8 cellular contexts compared by ENCODE assay signal in genomic region chr19:6279620-6279930, GRCh38. TPM values are rescaled to one million over a fixed set of nuclear protein-coding genes. Genes with fewer than 3 reads are reported as not detected.
A peak's percentile ranks its signal among the peaks of the same experiment; 100 is the strongest.
DNase-seq lines count a peak whose midpoint lies in the region; ATAC-seq, FAIRE-seq and TF ChIP-seq lines count a peak whose summit lies in the region.

No MANE protein-coding gene starts in this region.

- H3K27me3 ChIP-seq in endothelial cell of umbilical vein (ENCODE audit: control insufficient read depth in 2 of 2, insufficient read depth in 2 of 2, low read length in 2 of 2) (no peaks in the 10 kb centered on the region), psoas muscle (ENCODE audit: insufficient read depth in 3 of 3, low read length in 2 of 3) (no peaks in the 10 kb centered on the region)

- peak overlapping the region; percentile 54 for H3K4me3 Mint-ChIP-seq in activated naive CD4-positive, alpha-beta T cell treated with anti-CD3 and anti-CD28 coated beads for 36 hours
- peak overlapping the region; percentile 37 to 78 (median 72) for H3K4me3 Mint-ChIP-seq in IgD-negative memory B cell
- H3K4me3 Mint-ChIP-seq in nephron progenitor cell = no peak overlapping the region

- peaks cover 47% of the 10 kb centered on the region for H3K79me2 ChIP-seq in endothelial cell of umbilical vein (ENCODE audit: control insufficient read depth, insufficient read depth, low read length)

- BruUV-seq in endothelial cell of umbilical vein (replicated peaks; lab: Mats Ljungman, UMichigan) = no TSS peak

- H3K36me3 Mint-ChIP-seq in activated naive CD4-positive, alpha-beta T cell treated with anti-CD3 and anti-CD28 coated beads for 36 hours (ENCODE audit: low read depth) = peaks cover 6% of the 10 kb centered on the region
- H3K36me3 Mint-ChIP-seq in IgD-negative memory B cell = no peaks in the 10 kb centered on the region
- no peaks in the 10 kb centered on the region for H3K36me3 Mint-ChIP-seq in nephron progenitor cell (ENCODE audit: low read depth)

- H3K27me3 Mint-ChIP-seq in activated naive CD4-positive, alpha-beta T cell treated with anti-CD3 and anti-CD28 coated beads for 36 hours (ENCODE audit: low read depth) = no peaks in the 10 kb centered on the region
- H3K27me3 Mint-ChIP-seq in IgD-negative memory B cell (no peaks in the 10 kb centered on the region), nephron progenitor cell (ENCODE audit: low read depth, poor library complexity) (peaks cover 18% of the 10 kb centered on the region)

- H3K4me3 ChIP-seq in endothelial cell of umbilical vein (replicated peaks in 1 of 3; ENCODE audit: insufficient read depth in 1 of 3, low read depth in 1 of 3, low read length in 3 of 3) (peak overlapping the region; percentile 70 to 90 (median 82)), psoas muscle (peak overlapping the region; percentile 93)

- CTCF ChIA-PET in activated naive CD4-positive, alpha-beta T cell treated with anti-CD3 and anti-CD28 coated beads for 36 hours (lab: Charles Lee) = no interaction called here
- CTCF ChIA-PET in endothelial cell of umbilical vein (lab: Charles Lee) = interaction anchor here (1.2 to 1.4 kb wide), 3 partner anchors 36 to 61 kb away, joined by 3 to 12 read pairs (median 4); no protein-coding TSS in a partner anchor

- TF ChIP-seq CTCF in endothelial cell of umbilical vein (IDR thresholded peaks at IDR 0.05; ENCODE audit: extremely low read depth in 1 of 2, insufficient read depth in 1 of 2, low read depth in 1 of 2, low read length in 2 of 2) = no peak
- TF ChIP-seq CTCF in psoas muscle (IDR thresholded peaks at IDR 0.05) = no peak
- no peak for TF ChIP-seq CTCF in nephron progenitor cell (IDR thresholded peaks at IDR 0.05)

- ATAC-seq in psoas muscle = no peak

- no peak for TF ChIP-seq POLR2A in endothelial cell of umbilical vein (IDR thresholded peaks at IDR 0.05; ENCODE audit: low read depth, low read length)

- no peak for FAIRE-seq in endothelial cell of umbilical vein (lab: Jason Lieb, UNC)

- no peaks in the 10 kb centered on the region for H3K36me3 ChIP-seq in endothelial cell of umbilical vein (ENCODE audit: control insufficient read depth in 2 of 2, extremely low read depth in 1 of 2, insufficient read depth in 2 of 2, low read length in 2 of 2)
- H3K36me3 ChIP-seq in psoas muscle (ENCODE audit: insufficient read depth in 1 of 2, low read depth in 1 of 2) = no peaks in the 10 kb centered on the region

- H3K4me1 ChIP-seq in endothelial cell of umbilical vein (ENCODE audit: control insufficient read depth, extremely low read depth, insufficient read depth, low read length) (peaks cover 43% of the 10 kb centered on the region), psoas muscle (peaks cover 40% of the 10 kb centered on the region)

- H3K27ac Mint-ChIP-seq in activated naive CD4-positive, alpha-beta T cell treated with anti-CD3 and anti-CD28 coated beads for 36 hours = no peak overlapping the region
- H3K27ac Mint-ChIP-seq in IgD-negative memory B cell (no peak overlapping the region), nephron progenitor cell (no peak overlapping the region)

- POLR2A ChIA-PET in endothelial cell of umbilical vein (lab: Charles Lee) = interaction anchor here (1.3 kb wide), 1 partner anchor 13 kb away, joined by 3 read pairs; no protein-coding TSS in a partner anchor

- no peaks in the 10 kb centered on the region for H3K9me3 Mint-ChIP-seq in activated naive CD4-positive, alpha-beta T cell treated with anti-CD3 and anti-CD28 coated beads for 36 hours
- H3K9me3 Mint-ChIP-seq in IgD-negative memory B cell = no peaks in the 10 kb centered on the region
- peaks cover 22% of the 10 kb centered on the region for H3K9me3 Mint-ChIP-seq in nephron progenitor cell

- peak overlapping the region; percentile 91 for H3K9ac ChIP-seq in endothelial cell of umbilical vein (replicated peaks; ENCODE audit: extremely low read depth, insufficient read depth, low read length)

- H3K9me3 ChIP-seq in endothelial cell of umbilical vein (replicated peaks; ENCODE audit: control insufficient read depth, insufficient read depth, low read length) (no peaks in the 10 kb centered on the region), psoas muscle (no peaks in the 10 kb centered on the region)

- intact Hi-C loops in activated naive CD4-positive, alpha-beta T cell treated with anti-CD3 and anti-CD28 coated beads for 36 hours (cut with micrococcal nuclease) = loop anchor here (10.0 kb wide), 1 partner anchor 225 kb away; the partner anchor contains the start of gene TUBB4A
- intact Hi-C loops in endothelial cell of umbilical vein (cut with micrococcal nuclease) = no loop called here
- intact Hi-C loops in psoas muscle (cut with DNase I) = loop anchor here (10.0 kb wide), 2 partner anchors 55 to 305 kb away; partner anchors contain the start of gene RANBP3 (in 1 of the 2)

- H3K9me1 ChIP-seq in endothelial cell of umbilical vein (replicated peaks; ENCODE audit: control insufficient read depth, extremely low read depth, insufficient read depth, low read length) = no peaks in the 10 kb centered on the region

- no peaks in the 10 kb centered on the region for H4K20me1 ChIP-seq in endothelial cell of umbilical vein (replicated peaks; ENCODE audit: control insufficient read depth, extremely low read depth, insufficient read depth, low read length)

- dilution Hi-C loops in endothelial cell of umbilical vein (cut with MboI; ENCODE audit: extremely low pct_ligation_motif_present, low sequenced_read_pairs) = loop anchor here (10.0 kb wide), 1 partner anchor 55 kb away; no protein-coding TSS in a partner anchor

- H3K4me2 ChIP-seq in endothelial cell of umbilical vein (ENCODE audit: insufficient read depth, low read length) = peak overlapping the region; percentile 71

- no peak overlapping the region for H2AFZ ChIP-seq in endothelial cell of umbilical vein (ENCODE audit: low read depth, low read length)

- 0 to 1% (median 0%) methylated on average over 11 to 54 of the region's 59 CpGs for WGBS in psoas muscle, 3 donors

- peaks cover 33% of the 10 kb centered on the region for H3K4me1 Mint-ChIP-seq in activated naive CD4-positive, alpha-beta T cell treated with anti-CD3 and anti-CD28 coated beads for 36 hours (ENCODE audit: low read depth)
- H3K4me1 Mint-ChIP-seq in IgD-negative memory B cell (peaks cover 18 to 32% (median 26%) of the 10 kb centered on the region in 3 donors), nephron progenitor cell (peaks cover 45% of the 10 kb centered on the region)

- peak overlapping the region; percentile 73 for H3K27ac ChIP-seq in endothelial cell of umbilical vein (ENCODE audit: insufficient read depth, low read depth, low read length)
- peak overlapping the region; percentile 86 for H3K27ac ChIP-seq in psoas muscle

- no peak for DNase-seq in activated naive CD4-positive, alpha-beta T cell treated with anti-CD3 and anti-CD28 coated beads for 36 hours
- no peak for DNase-seq in activated naive CD4-positive, alpha-beta T cell (lab: John Stamatoyannopoulos, UW)
- DNase-seq in endothelial cell of umbilical vein (ENCODE audit: low read depth, low spot score) = no peak
- no peak for DNase-seq in psoas muscle
- no peak for DNase-seq in nephron progenitor cell
- DNase-seq in NCI-H187 (lab: John Stamatoyannopoulos, UW) = no peak
- DNase-seq in kidney tubule cell (ENCODE audit: low spot score) = no peak

TF ChIP-seq in endothelial cell of umbilical vein, 7 proteins besides CTCF, POLR2A, EP300 and RAD21:
- no peak for TF ChIP-seq JUN (IDR thresholded peaks at IDR 0.05; ENCODE audit: borderline replicate concordance, insufficient read depth, insufficient read length, low read depth)
- no peak for TF ChIP-seq GATA2 (IDR thresholded peaks at IDR 0.05; ENCODE audit: insufficient read depth, insufficient read length, low read depth, low read length)
- TF ChIP-seq POLR2AphosphoS5 (IDR thresholded peaks at IDR 0.05; ENCODE audit: insufficient read depth, low read depth, low read length) = no peak
- TF ChIP-seq, protein P1, sequence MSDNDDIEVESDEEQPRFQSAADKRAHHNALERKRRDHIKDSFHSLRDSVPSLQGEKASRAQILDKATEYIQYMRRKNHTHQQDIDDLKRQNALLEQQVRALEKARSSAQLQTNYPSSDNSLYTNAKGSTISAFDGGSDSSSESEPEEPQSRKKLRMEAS (IDR thresholded peaks at IDR 0.05; ENCODE audit: insufficient read depth, insufficient read length) = no peak
- no peak for TF ChIP-seq MYC (IDR thresholded peaks at IDR 0.05; ENCODE audit: low read depth, low read length)
- TF ChIP-seq EZH2 (IDR thresholded peaks at IDR 0.05; ENCODE audit: borderline replicate concordance, low read depth, low read length, severe bottlenecking) = no peak
- no peak for TF ChIP-seq FOS (IDR thresholded peaks at IDR 0.05; ENCODE audit: borderline replicate concordance, insufficient read depth, low read length)
TF ChIP-seq in endothelial cell of umbilical vein: peak in this region for 0.

RNA-seq across cellular contexts. Expression of gene MLLT1, which starts 0.2 kb away (rescaled TPM):
- total RNA-seq in activated naive CD4-positive, alpha-beta T cell treated with anti-CD3 and anti-CD28 coated beads for 36 hours = 10 to 100 TPM; 30.6 to 31.3 TPM
- polyA plus RNA-seq in IgD-negative memory B cell (1.7 TPM), endothelial cell of umbilical vein (43.9 and 52.9 TPM in 2 replicates), psoas muscle (10 to 100 TPM; 24.2 to 34.2 (median 25.2) TPM)
- total RNA-seq in endothelial cell of umbilical vein (79.2 and 84.8 TPM in 2 replicates), psoas muscle (10 to 100 TPM; 35.8 to 51.7 (median 44.0) TPM)
- polyA plus RNA-seq in endothelial cell of umbilical vein (2011; cell fraction: cytosol; rRNA removed) = 32.5 and 45.8 TPM in 2 replicates
- polyA plus RNA-seq in endothelial cell of umbilical vein (2011; cell fraction: nucleus; rRNA removed) = 62.0 and 69.5 TPM in 2 replicates
- 37.9 and 50.9 TPM in 2 replicates for polyA plus RNA-seq in endothelial cell of umbilical vein (2012)
- 34.3 and 51.6 TPM in 2 replicates for polyA minus RNA-seq in endothelial cell of umbilical vein
- 63.8 TPM for polyA minus RNA-seq in endothelial cell of umbilical vein (2011; cell fraction: cytosol; rRNA and poly(A)+ RNA removed)
- polyA minus RNA-seq in endothelial cell of umbilical vein (2011; cell fraction: nucleus; rRNA and poly(A)+ RNA removed) = 17.7 and 33.5 TPM in 2 replicates

RNA-seq across cellular contexts. Expression of gene ACER1, which starts 53.8 kb away (rescaled TPM):
- total RNA-seq in activated naive CD4-positive, alpha-beta T cell treated with anti-CD3 and anti-CD28 coated beads for 36 hours = not detected
- polyA plus RNA-seq in IgD-negative memory B cell (not detected), endothelial cell of umbilical vein (0.04 TPM in 1 of 2 replicates, not detected in the other), psoas muscle (not detected)
- total RNA-seq in endothelial cell of umbilical vein (not detected in 2 replicates), psoas muscle (not detected)
- 0.05 TPM in 1 of 2 replicates, not detected in the other for polyA plus RNA-seq in endothelial cell of umbilical vein (2011; cell fraction: cytosol; rRNA removed)
- polyA plus RNA-seq in endothelial cell of umbilical vein (2011; cell fraction: nucleus; rRNA removed) = not detected in 2 replicates
- polyA plus RNA-seq in endothelial cell of umbilical vein (2012) = not detected in 2 replicates
- 0.51 TPM in 1 of 2 replicates, not detected in the other for polyA minus RNA-seq in endothelial cell of umbilical vein
- not detected for polyA minus RNA-seq in endothelial cell of umbilical vein (2011; cell fraction: cytosol; rRNA and poly(A)+ RNA removed)
- polyA minus RNA-seq in endothelial cell of umbilical vein (2011; cell fraction: nucleus; rRNA and poly(A)+ RNA removed) = not detected in 2 replicates
